14 cellular contexts compared by ENCODE assay signal in the genomic region with DNA sequence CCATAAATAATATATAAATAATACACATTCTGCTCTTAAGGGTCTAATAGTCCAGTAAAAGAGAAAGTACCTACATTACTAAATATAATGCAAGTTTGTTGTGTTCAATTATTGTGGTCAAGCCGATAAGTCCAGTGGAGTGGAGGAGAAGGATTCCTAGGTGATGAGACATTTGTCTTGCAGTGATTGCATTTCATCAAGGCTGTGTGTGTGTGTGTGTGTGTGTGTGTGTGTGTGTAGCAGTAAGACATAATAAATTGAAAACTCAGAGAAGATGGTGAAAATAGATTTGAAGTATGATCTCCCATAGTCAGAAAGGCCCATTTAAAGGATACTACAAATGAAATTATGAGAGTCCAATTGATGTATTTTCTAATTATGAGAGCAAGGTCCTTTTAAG.
DNase-seq lines count a peak whose midpoint lies in the region; ATAC-seq and TF ChIP-seq lines count a peak whose summit lies in the region.
"Had no signal": no experiment of that assay in that cellular context is flagged by ENCODE, and none has a peak within 500 bp of the region (broad histone marks: within the 10 kb centered on the region; RNA-seq: fewer than 3 reads in every experiment).

No MANE protein-coding gene starts in this region.

- no peaks in the 10 kb centered on the region for H3K9me3 Mint-ChIP-seq in chondrocyte (ENCODE audit: low read depth)
- H3K9me3 Mint-ChIP-seq in nephron: no peaks in the 10 kb centered on the region

- DNase-seq in AG08396 (ENCODE audit: low spot score) (peak; percentile 67), MG63 (peak; percentile 41), chondrocyte (ENCODE audit: low spot score) (no peak), inferior parietal cortex (ENCODE audit: extremely low spot score) (no peak), NCI-H2196 treated with DMSO at 0.1 percent for 48 hours (lab: John Stamatoyannopoulos, UW; ENCODE audit: unreplicated experiment) (no peak)
- DNase-seq: activated effector memory CD4-positive, alpha-beta T cell treated with Interleukin-2 at 50 U/mL for 16 hours; effector CD8-positive, alpha-beta T cell; right lobe of liver; WERI-Rb-1 had no signal

- no peaks in the 10 kb centered on the region for H3K36me3 ChIP-seq in MG63
- H3K36me3 ChIP-seq: right lobe of liver, WERI-Rb-1 had no signal

- no peaks in the 10 kb centered on the region for H3K9me3 ChIP-seq in MG63
- H3K9me3 ChIP-seq: right lobe of liver had no signal

- no peaks in the 10 kb centered on the region for H3K27me3 ChIP-seq in MG63
- H3K27me3 ChIP-seq: right lobe of liver had no signal

- H3K4me1 Mint-ChIP-seq in chondrocyte (ENCODE audit: low read depth) (peaks cover 13% of the 10 kb centered on the region), nephron (peaks cover 14% of the 10 kb centered on the region)

- no peaks in the 10 kb centered on the region for H3K36me3 Mint-ChIP-seq in chondrocyte (ENCODE audit: low read depth)
- no peaks in the 10 kb centered on the region for H3K36me3 Mint-ChIP-seq in nephron (ENCODE audit: low read depth)

- TF ChIP-seq CTCF in chondrocyte (IDR thresholded peaks at IDR 0.05) (no peak), nephron (IDR thresholded peaks at IDR 0.05; ENCODE audit: unreplicated experiment in 3 of 3) (no peak)

- ATAC-seq in HG02938 (IDR thresholded peaks at IDR 0.05; ENCODE audit: unreplicated experiment): no peak
- ATAC-seq in GM21825 (IDR thresholded peaks at IDR 0.05; ENCODE audit: unreplicated experiment): no peak
- ATAC-seq: GM12878, left colon, right lobe of liver had no signal

- H3K27me3 Mint-ChIP-seq in chondrocyte (ENCODE audit: low read depth) (no peaks in the 10 kb centered on the region), nephron (ENCODE audit: low read depth) (no peaks in the 10 kb centered on the region)

- H3K4me3 Mint-ChIP-seq in chondrocyte (ENCODE audit: unreplicated experiment) (no peak overlapping the region), nephron (no peak overlapping the region)

- no peak overlapping the region for H3K4me3 ChIP-seq in MG63
- H3K4me3 ChIP-seq: GM12878, right lobe of liver had no signal

- H3K27ac Mint-ChIP-seq in chondrocyte (ENCODE audit: unreplicated experiment): peak overlapping the region; percentile 3
- H3K27ac Mint-ChIP-seq in nephron: peak overlapping the region in 2 of 3 experiments; percentile 32 to 58

Comparison
In these comparisons a context has a peak if more than half of its experiments do, and no peak if none do; other contexts are left out.
1. DNase-seq: peak in AG08396 (single experiment) and MG63 (single experiment); none in chondrocyte (single experiment), inferior parietal cortex (single experiment) and NCI-H2196 treated with DMSO at 0.1 percent for 48 hours (single experiment).